ENCODE assay signal across 13 cellular contexts in genomic region chr11:35593143-35593542, GRCh38. TPM values are rescaled to one million over a fixed set of nuclear protein-coding genes. Genes with fewer than 3 reads are reported as not detected.
DNase-seq lines count a peak whose midpoint lies in the region; ATAC-seq and TF ChIP-seq lines count a peak whose summit lies in the region.
"Had no signal": no experiment of that assay in that cellular context is flagged by ENCODE, and none has a peak within 500 bp of the region (broad histone marks: within the 10 kb centered on the region; RNA-seq: fewer than 3 reads in every experiment).

No MANE protein-coding gene starts in this region.

- CTCF ChIA-PET in SK-N-SH (lab: Yijun Ruan, JAX) = interaction anchor here (1.4 to 1.7 kb wide), 2 partner anchors 13 to 665 kb away, joined by 3 to 4 read pairs; no protein-coding TSS in a partner anchor

- TF ChIP-seq EP300 in SK-N-SH (IDR thresholded peaks at IDR 0.05; ENCODE audit: borderline replicate concordance in 1 of 2, low read depth in 1 of 2, low read length in 1 of 2) = peak in 1 of 2 experiments; percentile 72; a peak in 1 of 4 replicates

- intact Hi-C loops in upper lobe of right lung (cut with DNase I) = no loop called here
- intact Hi-C loops in testis (cut with DNase I; ENCODE audit: low total_unique reads) = no loop called here

- no peak for TF ChIP-seq RAD21 in SK-N-SH (IDR thresholded peaks at IDR 0.05; ENCODE audit: low read length)

- no peak overlapping the region for H2AFZ ChIP-seq in SK-N-SH (ENCODE audit: low read depth)

- H3K9ac ChIP-seq in SK-N-SH = no peak overlapping the region

- peak; percentile 83 for ATAC-seq in upper lobe of right lung
- ATAC-seq: activated CD8-positive, alpha-beta T cell treated with anti-CD3 and anti-CD28 coated beads for 36 hours had no signal

- POLR2A ChIA-PET in SK-N-SH (lab: Yijun Ruan, JAX) = no interaction called here

- H4K20me1 ChIP-seq in SK-N-SH (ENCODE audit: insufficient read depth) = no peaks in the 10 kb centered on the region

- H3K36me3 ChIP-seq in SK-N-SH (replicated peaks in 1 of 2; ENCODE audit: control insufficient read depth in 1 of 2, insufficient read depth in 2 of 2, low read length in 1 of 2) (no peaks in the 10 kb centered on the region), upper lobe of right lung (no peaks in the 10 kb centered on the region), testis (ENCODE audit: low read depth, missing control alignments) (no peaks in the 10 kb centered on the region)
- H3K36me3 ChIP-seq: neutrophil had no signal

- H3K4me3 ChIP-seq in HFF-Myc (replicated peaks; ENCODE audit: low read depth, low read length) (no peak overlapping the region), SK-N-SH (ENCODE audit: low read depth in 2 of 2, low read length in 1 of 2) (no peak overlapping the region), fibroblast of pulmonary artery (replicated peaks; ENCODE audit: low read depth, low read length) (no peak overlapping the region), upper lobe of right lung (no peak overlapping the region), testis (no peak overlapping the region)

- H3F3A ChIP-seq in SK-N-SH (replicated peaks; ENCODE audit: insufficient read depth) = no peaks in the 10 kb centered on the region

- H3K27ac ChIP-seq in SK-N-SH (ENCODE audit: low read depth in 2 of 2, low read length in 1 of 2) (no peak overlapping the region; a peak in 1 of 4 replicates), upper lobe of right lung (no peak overlapping the region), testis (no peak overlapping the region)
- H3K27ac ChIP-seq: neutrophil had no signal

- H3K79me2 ChIP-seq in SK-N-SH (ENCODE audit: insufficient read depth) = no peaks in the 10 kb centered on the region

- TF ChIP-seq CTCF in HFF-Myc (IDR thresholded peaks at IDR 0.05; ENCODE audit: low read depth, low read length, missing control alignments) (no peak), SK-N-SH (IDR thresholded peaks at IDR 0.05) (no peak), fibroblast of pulmonary artery (IDR thresholded peaks at IDR 0.05; ENCODE audit: low read length, missing control alignments) (no peak), upper lobe of right lung (IDR thresholded peaks at IDR 0.05) (no peak), testis (IDR thresholded peaks at IDR 0.05) (no peak)

- H3K4me1 ChIP-seq in SK-N-SH (ENCODE audit: control insufficient read depth in 1 of 2, insufficient read depth in 2 of 2, low read depth in 1 of 2, low read length in 1 of 2) (peaks cover 0 to 15% of the 10 kb centered on the region in 2 experiments; a peak in 2 of 4 replicates), upper lobe of right lung (no peaks in the 10 kb centered on the region), testis (no peaks in the 10 kb centered on the region)

- H3K9me3 ChIP-seq in SK-N-SH = no peaks in the 10 kb centered on the region
- no peaks in the 10 kb centered on the region for H3K9me3 ChIP-seq in upper lobe of right lung
- H3K9me3 ChIP-seq in testis = no peaks in the 10 kb centered on the region
- H3K9me3 ChIP-seq: neutrophil had no signal

- H3K9me2 ChIP-seq in SK-N-SH = no peaks in the 10 kb centered on the region

- DNase-seq in HFF-Myc (ENCODE audit: extremely low read depth, low read depth) (peak; percentile 78), SK-N-SH (no peak), fibroblast of pulmonary artery (ENCODE audit: low read depth) (peak; percentile 88), upper lobe of right lung (no peak), testis (no peak), AML-193 (lab: John Stamatoyannopoulos, UW) (no peak)
- no peak for DNase-seq in activated effector memory CD4-positive, alpha-beta T cell treated with anti-CD3 and anti-CD28 coated beads, Interleukin-2, amount 50 U/mL, for 16 hours
- DNase-seq: activated CD8-positive, alpha-beta T cell treated with anti-CD3 and anti-CD28 coated beads for 36 hours; activated naive CD8-positive, alpha-beta T cell treated with anti-CD3 and anti-CD28 coated beads, Interleukin-2, amount 10 ng/mL, durations not matched to agents 7 days and 5 days; kidney; NCI-H526; stimulated activated CD4-positive, alpha-beta T cell treated with anti-CD3 and anti-CD28 coated beads, Interleukin-4, amount 100 ng/mL, for 24 hours had no signal

- no peak overlapping the region for H3K4me2 ChIP-seq in SK-N-SH

- no peak for TF ChIP-seq POLR2A in testis (IDR thresholded peaks at IDR 0.05)

- H3K27me3 ChIP-seq in SK-N-SH (ENCODE audit: insufficient read depth) = no peaks in the 10 kb centered on the region
- no peaks in the 10 kb centered on the region for H3K27me3 ChIP-seq in upper lobe of right lung
- no peaks in the 10 kb centered on the region for H3K27me3 ChIP-seq in testis

TF ChIP-seq in SK-N-SH, 30 proteins besides CTCF, POLR2A, EP300 and RAD21:
- TF ChIP-seq GABPA (IDR thresholded peaks at IDR 0.05; ENCODE audit: low read depth) (no peak), NFIC (IDR thresholded peaks at IDR 0.05; ENCODE audit: borderline replicate concordance) (0 out of 2 replicates have a peak, but pooled peaks have one; percentile 54), USF1 (IDR thresholded peaks at IDR 0.05; ENCODE audit: borderline replicate concordance, low read depth) (no peak), TCF12 (IDR thresholded peaks at IDR 0.05) (peak; percentile 85), RXRA (IDR thresholded peaks at IDR 0.05; ENCODE audit: borderline replicate concordance, low read depth) (0 out of 2 replicates have a peak, but pooled peaks have one; percentile 48), PBX3 (IDR thresholded peaks at IDR 0.05) (peak; percentile 76), TEAD4 (IDR thresholded peaks at IDR 0.05; ENCODE audit: borderline replicate concordance, insufficient read depth) (peak; percentile 39; the same call in 1 of the 2 replicates), FOXJ3 (CRISPR knock-in tag; IDR thresholded peaks at IDR 0.05) (no peak), POLR2AphosphoS5 (IDR thresholded peaks at IDR 0.05; ENCODE audit: low read depth, low read length) (peak; percentile 13; the same call in 1 of the 2 replicates), MAX (IDR thresholded peaks at IDR 0.05; ENCODE audit: low read depth) (peak; percentile 53; the same call in 1 of the 2 replicates), JUND (IDR thresholded peaks at IDR 0.05) (peak; percentile 55; the same call in 1 of the 2 replicates)

RNA-seq across cellular contexts. Expression of gene FJX1, which starts 25.1 kb away (rescaled TPM):
- 29.8 and 34.5 TPM in 2 replicates for polyA plus RNA-seq in SK-N-SH (2012; rRNA removed)
- 20.3 and 27.2 TPM in 2 replicates for polyA plus RNA-seq in SK-N-SH (2012; cell fraction: cytosol; rRNA removed)
- polyA plus RNA-seq in SK-N-SH (2012; cell fraction: nucleus; rRNA removed) = 47.0 and 55.9 TPM in 2 replicates
- 5.9 TPM for total RNA-seq in upper lobe of right lung
- 1 to 10 TPM; 2.8 to 5.1 TPM for total RNA-seq in testis
- 2.0 TPM for polyA plus RNA-seq in testis (ENCODE audit: insufficient read depth, low read depth, low replicate concordance)

Comparison
In these comparisons a context has a peak if more than half of its experiments do, and no peak if none do; other contexts are left out.
1. DNase-seq: peak in HFF-Myc (single experiment) and fibroblast of pulmonary artery (single experiment); none in SK-N-SH (single experiment), upper lobe of right lung (single experiment), testis (single experiment), activated effector memory CD4-positive, alpha-beta T cell treated with anti-CD3 and anti-CD28 coated beads, Interleukin-2, amount 50 U/mL, for 16 hours (single experiment) and AML-193 (0 of 2).